In the genomic region with DNA sequence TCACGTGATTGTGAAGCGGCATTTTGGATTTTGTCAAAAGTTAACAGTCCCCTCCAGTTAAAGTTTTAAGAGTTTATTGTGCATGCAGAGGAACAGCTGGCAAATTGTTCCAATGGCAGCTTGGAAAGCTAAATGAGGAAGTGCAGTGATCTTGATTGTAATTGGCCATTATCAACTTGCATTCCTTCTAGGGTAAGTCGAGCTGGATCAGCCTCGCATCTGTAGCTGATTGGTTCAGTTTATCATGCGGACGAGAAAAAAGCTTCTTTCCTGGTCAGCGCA, we compare ENCODE assay signal across 8 cellular contexts. TPM values are rescaled to one million over a fixed set of nuclear protein-coding genes. Genes with fewer than 3 reads are reported as not detected.
DNase-seq lines count a peak whose midpoint lies in the region; ATAC-seq and TF ChIP-seq lines count a peak whose summit lies in the region.

No MANE protein-coding gene starts in this region.

- peak overlapping the region; percentile 89 for H2AFZ ChIP-seq in PC-9

- H3K4me3 ChIP-seq in HAP-1 (peak overlapping the region; percentile 87), PC-9 (peak overlapping the region; percentile 76), colonic mucosa (peak overlapping the region; percentile 98), lung (peak overlapping the region; percentile 77), tibial nerve (peak overlapping the region; percentile 57 to 85 (median 76))

- no peaks in the 10 kb centered on the region; the same call in 1 of the 2 replicates for H4K20me1 ChIP-seq in PC-9 (ENCODE audit: insufficient read depth)

- POLR2A ChIA-PET in PC-9 (lab: Charles Lee; ENCODE audit: unreplicated experiment): interaction anchor here (0.5 to 0.7 kb wide), 4 partner anchors 27 to 367 kb away, joined by 3 to 6 read pairs (median 4); no protein-coding TSS in a partner anchor

- ATAC-seq in lung (ENCODE audit: insufficient read depth, low FRiP score): no peak

- intact Hi-C loops in PC-9 (cut with micrococcal nuclease; ENCODE audit: unreplicated experiment): no loop called here
- intact Hi-C loops in colonic mucosa (cut with DNase I): no loop called here

- no peaks in the 10 kb centered on the region for H3K9me3 ChIP-seq in HAP-1
- H3K9me3 ChIP-seq in PC-9 (ENCODE audit: insufficient read depth, low read depth): no peaks in the 10 kb centered on the region
- no peaks in the 10 kb centered on the region for H3K9me3 ChIP-seq in colonic mucosa
- no peaks in the 10 kb centered on the region for H3K9me3 ChIP-seq in lung (ENCODE audit: control insufficient read depth in 2 of 2, insufficient read depth in 1 of 2, low read length in 1 of 2)
- H3K9me3 ChIP-seq in tibial nerve: no peaks in the 10 kb centered on the region

- in situ Hi-C loops in HAP-1 (cut with MboI; ENCODE audit: low sequenced_read_pairs): no loop called here

- peak overlapping the region; percentile 76 to 86 for H3K9ac ChIP-seq in colonic mucosa (ENCODE audit: low read depth in 2 of 2, low read length in 2 of 2)

- H3K27me3 ChIP-seq in HAP-1 (ENCODE audit: low read depth) (no peaks in the 10 kb centered on the region), PC-9 (ENCODE audit: insufficient read depth, low read depth) (no peaks in the 10 kb centered on the region), colonic mucosa (no peaks in the 10 kb centered on the region), lung (ENCODE audit: control insufficient read depth, insufficient read depth) (no peaks in the 10 kb centered on the region), tibial nerve (no peaks in the 10 kb centered on the region)

- H3K79me2 ChIP-seq in PC-9 (ENCODE audit: low read depth): peaks cover 52% of the 10 kb centered on the region

- peak overlapping the region; percentile 89 for H3K4me2 ChIP-seq in PC-9

- CTCF ChIA-PET in PC-9 (lab: Charles Lee): interaction anchor here (0.9 kb wide), 1 partner anchor 27 kb away, joined by 3 read pairs; the partner anchor contains the start of gene ZNF394

- peaks cover 6% of the 10 kb centered on the region; the same call in 1 of the 2 replicates for H3K4me1 ChIP-seq in HAP-1
- peaks cover 10% of the 10 kb centered on the region for H3K4me1 ChIP-seq in PC-9 (replicated peaks; ENCODE audit: insufficient read depth)
- H3K4me1 ChIP-seq in colonic mucosa: peaks cover 3% of the 10 kb centered on the region
- peaks cover 6 to 8% of the 10 kb centered on the region in 2 donors for H3K4me1 ChIP-seq in lung (ENCODE audit: control insufficient read depth in 2 of 2, insufficient read depth in 2 of 2, low read length in 2 of 2)
- peaks cover 0 to 45% (median 16%) of the 10 kb centered on the region in 4 donors for H3K4me1 ChIP-seq in tibial nerve

- peak; percentile 22 for DNase-seq in NCI-H146 (lab: John Stamatoyannopoulos, UW)
- DNase-seq in NCI-H146 treated with DMSO at 0.1 percent for 48 hours (lab: John Stamatoyannopoulos, UW; ENCODE audit: unreplicated experiment): no peak
- DNase-seq in HAP-1 (ENCODE audit: low spot score in 2 of 2): peak in 1 of 2 experiments; percentile 23
- peak; percentile 28 to 70 for DNase-seq in PC-9
- peak; percentile 59 for DNase-seq in colonic mucosa
- DNase-seq in lung (ENCODE audit: low spot score): no peak
- DNase-seq in tibial nerve (ENCODE audit: low spot score in 2 of 2): no peak
- DNase-seq in SK-N-DZ (ENCODE audit: low spot score): no peak

- TF ChIP-seq EP300 in tibial nerve (IDR thresholded peaks at IDR 0.05): no peak

- no peaks in the 10 kb centered on the region for H3K9me2 ChIP-seq in PC-9 (ENCODE audit: insufficient read depth)

- peaks cover 18% of the 10 kb centered on the region for H3F3A ChIP-seq in PC-9 (ENCODE audit: insufficient read depth, low read depth)

- TF ChIP-seq CTCF in PC-9 (conservative IDR thresholded peaks at IDR 0.05) (no peak), colonic mucosa (IDR thresholded peaks at IDR 0.05) (no peak), lung (IDR thresholded peaks at IDR 0.05; ENCODE audit: control extremely low read depth, extremely low read depth) (no peak), tibial nerve (IDR thresholded peaks at IDR 0.05) (no peak)

- no TSS peak for BruUV-seq in PC-9 (replicated peaks; lab: Mats Ljungman, UMichigan)

- no peak for TF ChIP-seq POLR2A in tibial nerve (IDR thresholded peaks at IDR 0.05)

- H3K36me3 ChIP-seq in HAP-1 (replicated peaks): peaks cover 12% of the 10 kb centered on the region
- H3K36me3 ChIP-seq in PC-9 (ENCODE audit: low read depth): no peaks in the 10 kb centered on the region; the same call in 1 of the 2 replicates
- no peaks in the 10 kb centered on the region for H3K36me3 ChIP-seq in colonic mucosa
- peaks cover 0 to 2% of the 10 kb centered on the region in 2 donors for H3K36me3 ChIP-seq in lung (ENCODE audit: control insufficient read depth in 2 of 2, insufficient read depth in 2 of 2, low read length in 2 of 2)
- H3K36me3 ChIP-seq in tibial nerve: no peaks in the 10 kb centered on the region

- no peak overlapping the region for H3K27ac ChIP-seq in PC-9
- peak overlapping the region; percentile 79 for H3K27ac ChIP-seq in colonic mucosa
- peak overlapping the region in 1 of 2 donors; percentile 87 for H3K27ac ChIP-seq in lung (ENCODE audit: low read depth in 1 of 2, low read length in 1 of 2)
- peak overlapping the region in 3 of 4 donors; percentile 37 to 86 (median 85) for H3K27ac ChIP-seq in tibial nerve

- WGBS in lung, 2 donors: 1 to 4% methylated on average over 7 of the region's 7 CpGs
- WGBS in tibial nerve, 2 donors: 1 to 5% methylated on average over 7 of the region's 7 CpGs

RNA-seq across cellular contexts. Expression of gene ZNF789, which starts 0.6 kb away (rescaled TPM):
- total RNA-seq in PC-9 (2021) (30.8 and 38.8 TPM in 2 replicates), colonic mucosa (10 to 100 TPM in 1 of 2 donors, 1 to 10 TPM in 1; 9.0 to 23.0 TPM), lung (10 to 100 TPM; 10.6 to 19.7 TPM), tibial nerve (10 to 100 TPM in 3 of 4 donors, 1 to 10 TPM in 1; 7.4 to 16.5 (median 12.1) TPM)
- 10 to 100 TPM in 1 of 2 donors, 1 to 10 TPM in 1; 4.1 to 12.5 TPM for polyA plus RNA-seq in lung
- polyA plus RNA-seq in SK-N-DZ (2014; cell fraction: cytosol; rRNA removed): 26.1 and 26.4 TPM in 2 replicates
- polyA plus RNA-seq in SK-N-DZ (2014; cell fraction: nucleus; rRNA removed): 36.0 and 53.7 TPM in 2 replicates

RNA-seq across cellular contexts. Expression of gene ATP5MF, which starts 7.3 kb away (rescaled TPM):
- total RNA-seq in PC-9 (2021): 251 and 660 TPM in 2 replicates
- 100 to 1,000 TPM; 392 to 534 TPM for total RNA-seq in colonic mucosa
- total RNA-seq in lung: 100 to 1,000 TPM; 128 to 208 TPM
- 1,000 to 10,000 TPM in 1 of 2 donors, 100 to 1,000 TPM in 1; 970 to 1,164 TPM for polyA plus RNA-seq in lung
- 100 to 1,000 TPM; 127 to 656 (median 375) TPM for total RNA-seq in tibial nerve
- 2,684 and 6,199 TPM in 2 replicates for polyA plus RNA-seq in SK-N-DZ (2014; cell fraction: cytosol; rRNA removed)
- polyA plus RNA-seq in SK-N-DZ (2014; cell fraction: nucleus; rRNA removed): 949 and 2,899 TPM in 2 replicates

RNA-seq across cellular contexts. Expression of gene ZNF394, which starts 26.8 kb away (rescaled TPM):
- total RNA-seq in PC-9 (2021) (21.1 and 34.1 TPM in 2 replicates), colonic mucosa (10 to 100 TPM; 26.4 to 29.8 TPM), lung (10 to 100 TPM; 29.9 to 44.5 TPM), tibial nerve (10 to 100 TPM; 36.9 to 47.3 (median 44.5) TPM)
- polyA plus RNA-seq in lung: 10 to 100 TPM; 18.5 to 23.0 TPM
- 17.2 and 20.5 TPM in 2 replicates for polyA plus RNA-seq in SK-N-DZ (2014; cell fraction: cytosol; rRNA removed)
- polyA plus RNA-seq in SK-N-DZ (2014; cell fraction: nucleus; rRNA removed): 8.0 and 27.3 TPM in 2 replicates

RNA-seq across cellular contexts. Expression of gene ZKSCAN5, which starts 31.2 kb away (rescaled TPM):
- total RNA-seq in PC-9 (2021) (10.0 and 13.2 TPM in 2 replicates), colonic mucosa (1 to 10 TPM; 5.6 to 6.6 TPM), lung (1 to 10 TPM; 8.4 to 9.7 TPM), tibial nerve (10 to 100 TPM in 2 of 4 donors, 1 to 10 TPM in 2; 9.0 to 11.7 (median 9.9) TPM)
- polyA plus RNA-seq in lung: 1 to 10 TPM; 3.1 to 4.0 TPM
- 13.8 and 15.4 TPM in 2 replicates for polyA plus RNA-seq in SK-N-DZ (2014; cell fraction: cytosol; rRNA removed)
- 12.2 TPM in 2 replicates for polyA plus RNA-seq in SK-N-DZ (2014; cell fraction: nucleus; rRNA removed)

RNA-seq across cellular contexts. Expression of gene CPSF4, which starts 34.5 kb away (rescaled TPM):
- total RNA-seq in PC-9 (2021) (69.0 and 81.5 TPM in 2 replicates), colonic mucosa (10 to 100 TPM; 16.6 to 39.2 TPM), lung (10 to 100 TPM; 18.3 to 36.8 TPM), tibial nerve (10 to 100 TPM; 34.3 to 77.9 (median 50.1) TPM)
- 10 to 100 TPM; 26.1 to 29.3 TPM for polyA plus RNA-seq in lung
- polyA plus RNA-seq in SK-N-DZ (2014; cell fraction: cytosol; rRNA removed): 105 and 119 TPM in 2 replicates
- polyA plus RNA-seq in SK-N-DZ (2014; cell fraction: nucleus; rRNA removed): 489 and 529 TPM in 2 replicates

Comparison
In these comparisons a context has a peak if more than half of its experiments do, and no peak if none do; other contexts are left out.
1. DNase-seq: peak in NCI-H146 (single experiment), PC-9 (2 of 2) and colonic mucosa (single experiment); none in NCI-H146 treated with DMSO at 0.1 percent for 48 hours (single experiment), lung (single experiment), tibial nerve (0 of 2) and SK-N-DZ (single experiment).
2. Peak in every context shown above with its lines, with median percentiles within 50 percentile points of each other: H3K4me3 ChIP-seq.